In the genomic region with DNA sequence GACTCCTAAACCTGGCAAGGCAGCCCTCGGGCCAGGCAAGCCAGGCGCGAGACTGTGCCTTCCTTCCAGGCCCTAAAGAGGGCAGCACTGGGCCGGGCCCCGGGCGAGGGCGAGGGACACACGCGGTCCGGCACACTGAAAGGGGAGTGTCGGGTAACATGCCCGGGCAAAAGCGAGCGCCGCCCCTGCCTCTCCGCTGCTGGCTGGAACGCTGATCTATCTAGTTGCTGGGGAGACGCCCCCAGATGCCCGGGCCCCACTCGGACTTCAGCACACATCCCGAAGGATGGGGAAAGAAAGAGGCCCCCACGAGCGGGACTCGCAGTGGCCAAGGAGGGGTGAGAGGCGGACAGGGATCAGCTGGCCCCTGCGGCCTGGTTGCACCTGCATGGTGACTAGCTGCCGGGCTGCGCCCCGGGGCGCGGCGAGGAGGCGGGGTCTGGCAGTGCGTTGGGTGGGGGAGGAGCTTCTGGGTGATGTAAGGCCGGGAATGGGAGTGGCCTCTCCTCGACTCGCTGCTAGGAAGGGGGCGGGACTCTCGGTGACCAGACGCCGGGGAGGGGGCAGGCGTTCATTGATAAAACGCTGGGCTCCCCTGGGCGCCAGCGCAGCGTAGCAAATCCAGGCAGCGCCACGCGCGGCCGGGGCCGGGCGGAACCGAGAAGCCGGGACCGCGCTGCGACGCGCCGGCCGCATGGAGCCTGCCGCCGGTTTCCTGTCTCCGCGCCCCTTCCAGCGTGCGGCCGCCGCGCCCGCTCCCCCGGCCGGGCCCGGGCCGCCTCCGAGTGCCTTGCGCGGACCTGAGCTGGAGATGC, we compare ENCODE assay signal across 1 cellular context.
TF ChIP-seq lines count a peak whose summit lies in the region.

Gene PLK3 (plus strand): TSS at position 608 of the 815 bp plus-strand sequence. CDS start 87 bp downstream, at position 695.

TF ChIP-seq in HEK293, 187 proteins besides CTCF, POLR2A, EP300 and RAD21 (continued from another document and continues in another):
- TF ChIP-seq, protein P1, sequence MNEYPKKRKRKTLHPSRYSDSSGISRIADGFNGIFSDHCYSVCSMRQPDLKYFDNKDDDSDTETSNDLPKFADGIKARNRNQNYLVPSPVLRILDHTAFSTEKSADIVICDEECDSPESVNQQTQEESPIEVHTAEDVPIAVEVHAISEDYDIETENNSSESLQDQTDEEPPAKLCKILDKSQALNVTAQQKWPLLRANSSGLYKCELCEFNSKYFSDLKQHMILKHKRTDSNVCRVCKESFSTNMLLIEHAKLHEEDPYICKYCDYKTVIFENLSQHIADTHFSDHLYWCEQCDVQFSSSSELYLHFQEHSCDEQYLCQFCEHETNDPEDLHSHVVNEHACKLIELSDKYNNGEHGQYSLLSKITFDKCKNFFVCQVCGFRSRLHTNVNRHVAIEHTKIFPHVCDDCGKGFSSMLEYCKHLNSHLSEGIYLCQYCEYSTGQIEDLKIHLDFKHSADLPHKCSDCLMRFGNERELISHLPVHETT (tag by site-specific recombination; IDR thresholded peaks at IDR 0.05) = peak; percentile 90
- peak; percentile 56; the same call in 1 of the 2 replicates for TF ChIP-seq ZNF449 (tag by site-specific recombination; IDR thresholded peaks at IDR 0.05)
- no peak for TF ChIP-seq AEBP2 (tag by site-specific recombination; IDR thresholded peaks at IDR 0.05; ENCODE audit: borderline replicate concordance)
- TF ChIP-seq ZNF2 (tag by site-specific recombination; IDR thresholded peaks at IDR 0.05) = peak; percentile 94
- TF ChIP-seq ZFHX2 (tag by site-specific recombination; conservative IDR thresholded peaks at IDR 0.05) = peak; percentile 78
- TF ChIP-seq ZNF221 (tag by site-specific recombination; IDR thresholded peaks at IDR 0.05; ENCODE audit: borderline replicate concordance) = no peak; the same call in 1 of the 2 replicates
- peak; percentile 62 for TF ChIP-seq ZNF335 (tag by site-specific recombination; conservative IDR thresholded peaks at IDR 0.05)
- TF ChIP-seq PRDM1 (tag by site-specific recombination; IDR thresholded peaks at IDR 0.05) = no peak
- TF ChIP-seq ZNF423 (tag by site-specific recombination; IDR thresholded peaks at IDR 0.05) = peak; percentile 97
- no peak for TF ChIP-seq ZNF214 (tag by site-specific recombination; IDR thresholded peaks at IDR 0.05; ENCODE audit: borderline replicate concordance)
- TF ChIP-seq ZNF362 (tag by site-specific recombination; IDR thresholded peaks at IDR 0.05) = no peak
- 0 out of 2 replicates have a peak, but pooled peaks have one; percentile 30 for TF ChIP-seq ZBTB7A (tag by site-specific recombination; IDR thresholded peaks at IDR 0.05; ENCODE audit: low read depth)
- TF ChIP-seq ZNF777 (tag by site-specific recombination; IDR thresholded peaks at IDR 0.05; ENCODE audit: borderline replicate concordance) = no peak
- peak; percentile 81; the same call in 1 of the 2 replicates for TF ChIP-seq ZFP37 (tag by site-specific recombination; IDR thresholded peaks at IDR 0.05)
- TF ChIP-seq, protein P2, sequence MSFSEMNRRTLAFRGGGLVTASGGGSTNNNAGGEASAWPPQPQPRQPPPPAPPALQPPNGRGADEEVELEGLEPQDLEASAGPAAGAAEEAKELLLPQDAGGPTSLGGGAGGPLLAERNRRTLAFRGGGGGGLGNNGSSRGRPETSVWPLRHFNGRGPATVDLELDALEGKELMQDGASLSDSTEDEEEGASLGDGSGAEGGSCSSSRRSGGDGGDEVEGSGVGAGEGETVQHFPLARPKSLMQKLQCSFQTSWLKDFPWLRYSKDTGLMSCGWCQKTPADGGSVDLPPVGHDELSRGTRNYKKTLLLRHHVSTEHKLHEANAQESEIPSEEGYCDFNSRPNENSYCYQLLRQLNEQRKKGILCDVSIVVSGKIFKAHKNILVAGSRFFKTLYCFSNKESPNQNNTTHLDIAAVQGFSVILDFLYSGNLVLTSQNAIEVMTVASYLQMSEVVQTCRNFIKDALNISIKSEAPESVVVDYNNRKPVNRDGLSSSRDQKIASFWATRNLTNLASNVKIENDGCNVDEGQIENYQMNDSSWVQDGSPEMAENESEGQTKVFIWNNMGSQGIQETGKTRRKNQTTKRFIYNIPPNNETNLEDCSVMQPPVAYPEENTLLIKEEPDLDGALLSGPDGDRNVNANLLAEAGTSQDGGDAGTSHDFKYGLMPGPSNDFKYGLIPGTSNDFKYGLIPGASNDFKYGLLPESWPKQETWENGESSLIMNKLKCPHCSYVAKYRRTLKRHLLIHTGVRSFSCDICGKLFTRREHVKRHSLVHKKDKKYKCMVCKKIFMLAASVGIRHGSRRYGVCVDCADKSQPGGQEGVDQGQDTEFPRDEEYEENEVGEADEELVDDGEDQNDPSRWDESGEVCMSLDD (tag by site-specific recombination; IDR thresholded peaks at IDR 0.05) = peak; percentile 89
- TF ChIP-seq ZNF521 (tag by site-specific recombination; IDR thresholded peaks at IDR 0.05) = no peak
- TF ChIP-seq ZNF600 (tag by site-specific recombination; IDR thresholded peaks at IDR 0.05) = 0 out of 2 replicates have a peak, but pooled peaks have one; percentile 8
- peak; percentile 79 for TF ChIP-seq ZNF843 (tag by site-specific recombination; IDR thresholded peaks at IDR 0.05)
- 0 out of 2 replicates have a peak, but pooled peaks have one; percentile 5 for TF ChIP-seq ZFP3 (tag by site-specific recombination; IDR thresholded peaks at IDR 0.05; ENCODE audit: low read depth)
- peak; percentile 97 for TF ChIP-seq KLF16 (tag by site-specific recombination; IDR thresholded peaks at IDR 0.05)
- TF ChIP-seq ZNF626 (tag by site-specific recombination; IDR thresholded peaks at IDR 0.05) = no peak
- TF ChIP-seq TRIM28 (IDR thresholded peaks at IDR 0.05; ENCODE audit: borderline replicate concordance, low read length) = peak; percentile 43; the same call in 1 of the 2 replicates
- peak; percentile 85 for TF ChIP-seq ZNF629 (tag by site-specific recombination; IDR thresholded peaks at IDR 0.05)
- no peak for TF ChIP-seq ZNF16 (tag by site-specific recombination; IDR thresholded peaks at IDR 0.05; ENCODE audit: low read depth)
- peak; percentile 53; the same call in 1 of the 2 replicates for TF ChIP-seq ZNF18 (tag by site-specific recombination; IDR thresholded peaks at IDR 0.05)
- TF ChIP-seq KLF10 (tag by site-specific recombination; IDR thresholded peaks at IDR 0.05) = peak; percentile 96
- TF ChIP-seq ZNF433 (tag by site-specific recombination; IDR thresholded peaks at IDR 0.05; ENCODE audit: low read depth) = no peak
- peak; percentile 95 for TF ChIP-seq KLF7 (tag by site-specific recombination; IDR thresholded peaks at IDR 0.05; ENCODE audit: borderline replicate concordance)
- peak; percentile 81 for TF ChIP-seq EGR2 (tag by site-specific recombination; IDR thresholded peaks at IDR 0.05; ENCODE audit: low read depth)
- 0 out of 2 replicates have a peak, but pooled peaks have one; percentile 65 for TF ChIP-seq ZNF391 (tag by site-specific recombination; IDR thresholded peaks at IDR 0.05; ENCODE audit: borderline replicate concordance, low read depth)
- TF ChIP-seq ZXDB (tag by site-specific recombination; IDR thresholded peaks at IDR 0.05) = peak; percentile 99
- no peak for TF ChIP-seq ZNF174 (tag by site-specific recombination; IDR thresholded peaks at IDR 0.05)
- TF ChIP-seq ZNF677 (tag by site-specific recombination; IDR thresholded peaks at IDR 0.05) = peak; percentile 55; the same call in 1 of the 2 replicates
- peak; percentile 73 for TF ChIP-seq MZF1 (tag by site-specific recombination; IDR thresholded peaks at IDR 0.05; ENCODE audit: borderline replicate concordance)
- peak; percentile 81 for TF ChIP-seq ZNF580 (tag by site-specific recombination; IDR thresholded peaks at IDR 0.05)
- TF ChIP-seq, protein P3, sequence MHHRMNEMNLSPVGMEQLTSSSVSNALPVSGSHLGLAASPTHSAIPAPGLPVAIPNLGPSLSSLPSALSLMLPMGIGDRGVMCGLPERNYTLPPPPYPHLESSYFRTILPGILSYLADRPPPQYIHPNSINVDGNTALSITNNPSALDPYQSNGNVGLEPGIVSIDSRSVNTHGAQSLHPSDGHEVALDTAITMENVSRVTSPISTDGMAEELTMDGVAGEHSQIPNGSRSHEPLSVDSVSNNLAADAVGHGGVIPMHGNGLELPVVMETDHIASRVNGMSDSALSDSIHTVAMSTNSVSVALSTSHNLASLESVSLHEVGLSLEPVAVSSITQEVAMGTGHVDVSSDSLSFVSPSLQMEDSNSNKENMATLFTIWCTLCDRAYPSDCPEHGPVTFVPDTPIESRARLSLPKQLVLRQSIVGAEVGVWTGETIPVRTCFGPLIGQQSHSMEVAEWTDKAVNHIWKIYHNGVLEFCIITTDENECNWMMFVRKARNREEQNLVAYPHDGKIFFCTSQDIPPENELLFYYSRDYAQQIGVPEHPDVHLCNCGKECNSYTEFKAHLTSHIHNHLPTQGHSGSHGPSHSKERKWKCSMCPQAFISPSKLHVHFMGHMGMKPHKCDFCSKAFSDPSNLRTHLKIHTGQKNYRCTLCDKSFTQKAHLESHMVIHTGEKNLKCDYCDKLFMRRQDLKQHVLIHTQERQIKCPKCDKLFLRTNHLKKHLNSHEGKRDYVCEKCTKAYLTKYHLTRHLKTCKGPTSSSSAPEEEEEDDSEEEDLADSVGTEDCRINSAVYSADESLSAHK (tag by site-specific recombination; IDR thresholded peaks at IDR 0.05) = 0 out of 2 replicates have a peak, but pooled peaks have one; percentile 39
- TF ChIP-seq ZNF184 (tag by site-specific recombination; IDR thresholded peaks at IDR 0.05) = peak; percentile 30; the same call in 1 of the 2 replicates
- no peak for TF ChIP-seq ZNF670 (tag by site-specific recombination; IDR thresholded peaks at IDR 0.05; ENCODE audit: low read depth)
- peak; percentile 92 for TF ChIP-seq SP3 (tag by site-specific recombination; IDR thresholded peaks at IDR 0.05)
- 0 out of 2 replicates have a peak, but pooled peaks have one; percentile 39 for TF ChIP-seq ZSCAN23 (tag by site-specific recombination; IDR thresholded peaks at IDR 0.05)
- peak; percentile 32; the same call in 1 of the 2 replicates for TF ChIP-seq ZNF146 (tag by site-specific recombination; IDR thresholded peaks at IDR 0.05)
- peak; percentile 91 for TF ChIP-seq ZNF324 (tag by site-specific recombination; IDR thresholded peaks at IDR 0.05)
- TF ChIP-seq ZBTB44 (tag by site-specific recombination; IDR thresholded peaks at IDR 0.05) = peak; percentile 97
